ENCODE assay signal across 19 cellular contexts in genomic region chr12:27344246-27344645, GRCh38. TPM values are rescaled to one million over a fixed set of nuclear protein-coding genes. Genes with fewer than 3 reads are reported as not detected.
DNase-seq lines count a peak whose midpoint lies in the region; ATAC-seq and TF ChIP-seq lines count a peak whose summit lies in the region.
"Had no signal": no experiment of that assay in that cellular context is flagged by ENCODE, and none has a peak within 500 bp of the region (broad histone marks: within the 10 kb centered on the region; RNA-seq: fewer than 3 reads in every experiment).

No MANE protein-coding gene starts in this region.

- H3K9me2 ChIP-seq in HCT116 (ENCODE audit: insufficient read depth) (no peaks in the 10 kb centered on the region), PC-9 (ENCODE audit: insufficient read depth) (no peaks in the 10 kb centered on the region)

- H3K36me3 ChIP-seq in HCT116 (ENCODE audit: control insufficient read depth in 1 of 2, insufficient read depth in 2 of 2, low read length in 2 of 2), result no peaks in the 10 kb centered on the region
- no peaks in the 10 kb centered on the region for H3K36me3 ChIP-seq in PC-9 (ENCODE audit: low read depth)
- H3K36me3 ChIP-seq in skeletal muscle satellite cell (ENCODE audit: insufficient read depth, low read length), result no peaks in the 10 kb centered on the region
- H3K36me3 ChIP-seq: BLaER1, heart right ventricle, MG63 had no signal

- peaks cover 53% of the 10 kb centered on the region for H3F3A ChIP-seq in PC-9 (ENCODE audit: insufficient read depth, low read depth)

- POLR2A ChIA-PET in HCT116 (lab: Charles Lee) (no interaction called here), PC-9 (lab: Charles Lee; ENCODE audit: unreplicated experiment) (interaction anchor here (0.5 to 1.4 kb wide), 7 partner anchors 10 to 459 kb away, joined by 3 to 23 read pairs (median 4); partner anchors contain the start of gene BMAL2)

- no peak overlapping the region for H2AFZ ChIP-seq in HCT116 (ENCODE audit: low read depth, low read length, poor library complexity, severe bottlenecking)
- H2AFZ ChIP-seq in PC-9, result no peak overlapping the region

- no peak for TF ChIP-seq RAD21 in HCT116 (IDR thresholded peaks at IDR 0.05; ENCODE audit: low read depth)

- H3K4me1 ChIP-seq in HCT116 (ENCODE audit: control insufficient read depth in 1 of 2, insufficient read depth in 2 of 2, low read length in 2 of 2), result peaks cover 5 to 20% of the 10 kb centered on the region in 2 experiments; a peak in 1 of 4 replicates
- H3K4me1 ChIP-seq in PC-9 (replicated peaks; ENCODE audit: insufficient read depth), result peaks cover 66% of the 10 kb centered on the region
- H3K4me1 ChIP-seq in skeletal muscle satellite cell (ENCODE audit: control insufficient read depth, insufficient read depth, low read length), result peaks cover 40% of the 10 kb centered on the region
- H3K4me1 ChIP-seq: BLaER1, testis had no signal

- H3K4me3 ChIP-seq in HCT116 (replicated peaks in 1 of 2; ENCODE audit: low read depth in 1 of 2, low read length in 2 of 2) (no peak overlapping the region), PC-9 (peak overlapping the region; percentile 18; the same call in 1 of the 2 replicates), epithelial cell of esophagus (ENCODE audit: low read length) (no peak overlapping the region), skeletal muscle satellite cell (ENCODE audit: low read length) (peak overlapping the region; percentile 8)
- H3K4me3 ChIP-seq: BLaER1, dorsolateral prefrontal cortex, heart right ventricle, MG63, testis had no signal

- CTCF ChIA-PET in HCT116 (lab: Charles Lee) (no interaction called here), PC-9 (lab: Charles Lee) (no interaction called here)

- TF ChIP-seq CTCF in HCT116 (IDR thresholded peaks at IDR 0.05 in 2 of 3, conservative IDR thresholded peaks at IDR 0.05 in 1 of 3; ENCODE audit: borderline replicate concordance in 1 of 3, insufficient read depth in 1 of 3, low read depth in 2 of 3, low read length in 2 of 3) (no peak), PC-9 (conservative IDR thresholded peaks at IDR 0.05) (no peak), epithelial cell of esophagus (IDR thresholded peaks at IDR 0.05; ENCODE audit: insufficient read depth, low read depth, low read length, missing control alignments) (no peak)

- H4K20me1 ChIP-seq in HCT116 (ENCODE audit: insufficient read depth) (no peaks in the 10 kb centered on the region), PC-9 (ENCODE audit: insufficient read depth) (no peaks in the 10 kb centered on the region)
- H4K20me1 ChIP-seq: BLaER1 had no signal

- intact Hi-C loops in HCT116 (cut with micrococcal nuclease), result no loop called here
- intact Hi-C loops in PC-9 (cut with micrococcal nuclease; ENCODE audit: unreplicated experiment), result no loop called here
- intact Hi-C loops in posterior vena cava (cut with DNase I), result no loop called here

- no peak for DNase-seq in HCT116 (ENCODE audit: low read depth, low spot score)
- DNase-seq in PC-9, result peak; percentile 58 to 88
- DNase-seq in epithelial cell of esophagus (ENCODE audit: low read depth), result peak; percentile 86
- no peak for DNase-seq in posterior vena cava (ENCODE audit: low spot score)
- no peak for DNase-seq in NCI-H2081 (lab: John Stamatoyannopoulos, UW)
- no peak for DNase-seq in NCI-H526 (lab: John Stamatoyannopoulos, UW)
- DNase-seq: activated B cell treated with CpG ODN at 0.5 μM for 24 hours; activated CD8-positive, alpha-beta memory T cell treated with anti-CD3 and anti-CD28 coated beads for 24 hours; activated T-cell treated with anti-CD3 and anti-CD28 coated beads, Interleukin-2, amount 50 U/mL, for 72 hours; dorsolateral prefrontal cortex; heart right ventricle; immature natural killer cell; MG63; NCI-H2227 treated with DMSO at 0.1 percent for 48 hours; nephron progenitor cell; testis had no signal

- TF ChIP-seq POLR2A in HCT116 (IDR thresholded peaks at IDR 0.05; ENCODE audit: borderline replicate concordance, extremely low read depth, insufficient read depth, insufficient read length), result no peak

- H3K9ac ChIP-seq in HCT116 (ENCODE audit: low read length), result no peak overlapping the region
- peak overlapping the region; percentile 44 for H3K9ac ChIP-seq in skeletal muscle satellite cell (ENCODE audit: low read depth, low read length)
- H3K9ac ChIP-seq: BLaER1 had no signal

- ATAC-seq in HCT116, result no peak
- ATAC-seq: heart right ventricle had no signal

- H3K79me2 ChIP-seq in HCT116 (ENCODE audit: insufficient read depth, low read length) (peaks cover 38% of the 10 kb centered on the region), PC-9 (ENCODE audit: low read depth) (peaks cover 92% of the 10 kb centered on the region)

- H3K27ac ChIP-seq in HCT116 (ENCODE audit: low read depth, low read length), result no peak overlapping the region
- peak overlapping the region; percentile 99 for H3K27ac ChIP-seq in PC-9
- H3K27ac ChIP-seq: BLaER1, dorsolateral prefrontal cortex, heart right ventricle, RWPE1, testis had no signal

- no peaks in the 10 kb centered on the region for H3K27me3 ChIP-seq in HCT116 (ENCODE audit: insufficient read depth, low read length)
- H3K27me3 ChIP-seq in PC-9 (ENCODE audit: insufficient read depth, low read depth), result no peaks in the 10 kb centered on the region
- no peaks in the 10 kb centered on the region for H3K27me3 ChIP-seq in skeletal muscle satellite cell (ENCODE audit: control insufficient read depth, insufficient read depth, low read length)
- H3K27me3 ChIP-seq: BLaER1, dorsolateral prefrontal cortex, heart right ventricle, MG63, testis had no signal

- H3K4me2 ChIP-seq in HCT116 (ENCODE audit: low read length) (peak overlapping the region; percentile 20; the same call in 1 of the 2 replicates), PC-9 (peak overlapping the region; percentile 71), skeletal muscle satellite cell (ENCODE audit: low read length) (peak overlapping the region; percentile 43)
- H3K4me2 ChIP-seq: BLaER1 had no signal

- BruUV-seq in HCT116 (replicated peaks; lab: Mats Ljungman, UMichigan), result no TSS peak
- no TSS peak for BruUV-seq in PC-9 (replicated peaks; lab: Mats Ljungman, UMichigan)

- RAD21 ChIA-PET in HCT116 (lab: Charles Lee; ENCODE audit: low non-redundant PET in 1 of 2, low total read pairs in 2 of 2, uncharacterized antibody in 2 of 2, unreplicated experiment in 2 of 2), result no interaction called here

- H3K9me3 ChIP-seq in HCT116 (ENCODE audit: control insufficient read depth in 1 of 2, insufficient read depth in 1 of 2, low read depth in 1 of 2, low read length in 2 of 2) (no peaks in the 10 kb centered on the region), PC-9 (ENCODE audit: insufficient read depth, low read depth) (no peaks in the 10 kb centered on the region; the same call in 1 of the 2 replicates), skeletal muscle satellite cell (replicated peaks; ENCODE audit: low read length) (no peaks in the 10 kb centered on the region)
- H3K9me3 ChIP-seq: BLaER1, heart right ventricle, testis had no signal

TF ChIP-seq in HCT116, 20 proteins besides CTCF, POLR2A, EP300 and RAD21:
- TF ChIP-seq REST (IDR thresholded peaks at IDR 0.05; ENCODE audit: low read depth) (no peak), FOSL1 (IDR thresholded peaks at IDR 0.05; ENCODE audit: low read depth) (no peak), SIN3A (IDR thresholded peaks at IDR 0.05; ENCODE audit: low read depth) (no peak)

RNA-seq across cellular contexts. Expression of gene BMAL2, which starts 11.6 kb away (rescaled TPM):
- total RNA-seq in HCT116 (2021; ENCODE audit: unreplicated experiment) (21.5 TPM), PC-9 (2021) (56.7 and 87.9 TPM in 2 replicates), posterior vena cava (10 to 100 TPM in 1 of 2 donors, 1 to 10 TPM in 1; 7.6 to 32.7 TPM)
- 4.4 and 6.1 TPM in 2 replicates for polyA plus RNA-seq in HCT116 (2012)
- total RNA-seq in skeletal muscle satellite cell (2012; rRNA removed), result 26.4 and 37.0 TPM in 2 replicates
- polyA plus RNA-seq: immature natural killer cell had no signal

Comparison
In these comparisons a context has a peak if more than half of its experiments do, and no peak if none do; other contexts are left out.
1. DNase-seq: peak in PC-9 (2 of 2) and epithelial cell of esophagus (single experiment); none in HCT116 (single experiment), posterior vena cava (single experiment), NCI-H2081 (0 of 2) and NCI-H526 (0 of 2).
2. H3K4me2 ChIP-seq: peak in every context shown above with its lines; median percentile 71 in PC-9; 43 in skeletal muscle satellite cell; 20 in HCT116.
3. H3K4me3 ChIP-seq: peak in PC-9 (single experiment) and skeletal muscle satellite cell (single experiment); none in HCT116 (0 of 2) and epithelial cell of esophagus (single experiment).